25 cellular contexts compared by ENCODE assay signal in genomic region chr3:62724503-62724902, GRCh38.
"Had no signal": no experiment of that assay in that cellular context is flagged by ENCODE, and none has a peak within 500 bp of the region (broad histone marks: within the 10 kb centered on the region; RNA-seq: fewer than 3 reads in every experiment).

No MANE protein-coding gene starts in this region.

- H3K9me3 Mint-ChIP-seq: dendritic cell treated with granulocyte-macrophage colony-stimulating factor and Interleukin-4, amounts not matched to agents 40 ng/mL and 50 ng/mL, for 4 days; memory B cell; mesothelial cell of epicardium; nephron; neural progenitor cell; stimulated activated memory B cell treated with anti-CD40 and anti-IgM and Interleukin-4, amounts not matched to agents 10 μg/mL and 1 μg/mL and 100 μg/mL, for 72 hours had no signal

- ATAC-seq: left colon; left ventricle myocardium superior; lower lobe of right lung; naive thymus-derived CD4-positive, alpha-beta T cell; psoas muscle had no signal

- H3K36me3 Mint-ChIP-seq: memory B cell; mesothelial cell of epicardium; naive thymus-derived CD4-positive, alpha-beta T cell; neural progenitor cell; stimulated activated memory B cell treated with anti-CD40 and anti-IgM and Interleukin-4, amounts not matched to agents 10 μg/mL and 1 μg/mL and 100 μg/mL, for 72 hours had no signal

- H2AFZ ChIP-seq: hepatocyte, neural progenitor cell had no signal

- DNase-seq: central memory CD4-positive, alpha-beta T cell; colonic mucosa; effector CD8-positive, alpha-beta T cell; erythroblast; head of caudate nucleus; left colon; left ventricle myocardium superior; lower lobe of right lung; naive thymus-derived CD4-positive, alpha-beta T cell; ovary; psoas muscle; right cardiac atrium; sigmoid colon; stimulated activated CD4-positive, alpha-beta T cell treated with anti-CD3 and anti-CD28 coated beads, Interleukin-4, amount 100 ng/mL, for 4 hours; stimulated activated naive CD8-positive, alpha-beta T cell treated with anti-CD3 and anti-CD28 coated beads, Interleukin-15, Interleukin-2, amounts not matched to agents 100 U/mL and 50 U/mL, for 24 hours; upper lobe of left lung had no signal

- H3K9me3 ChIP-seq: colonic mucosa, lower lobe of right lung, ovary, psoas muscle, sigmoid colon, thoracic aorta, tibial nerve, upper lobe of left lung had no signal

- H3K27me3 Mint-ChIP-seq: dendritic cell treated with granulocyte-macrophage colony-stimulating factor and Interleukin-4, amounts not matched to agents 40 ng/mL and 50 ng/mL, for 4 days; memory B cell; stimulated activated memory B cell treated with anti-CD40 and anti-IgM and Interleukin-4, amounts not matched to agents 10 μg/mL and 1 μg/mL and 100 μg/mL, for 72 hours had no signal

- H3K27ac ChIP-seq: colonic mucosa, hepatocyte, lower lobe of right lung, neural progenitor cell, ovary, psoas muscle, sigmoid colon, thoracic aorta, tibial nerve, upper lobe of left lung had no signal

- H3K27ac Mint-ChIP-seq: dendritic cell treated with granulocyte-macrophage colony-stimulating factor and Interleukin-4, amounts not matched to agents 40 ng/mL and 50 ng/mL, for 4 days; memory B cell; mesothelial cell of epicardium; naive thymus-derived CD4-positive, alpha-beta T cell; nephron; stimulated activated memory B cell treated with anti-CD40 and anti-IgM and Interleukin-4, amounts not matched to agents 10 μg/mL and 1 μg/mL and 100 μg/mL, for 72 hours had no signal

- H3K4me1 Mint-ChIP-seq: memory B cell; mesothelial cell of epicardium; naive thymus-derived CD4-positive, alpha-beta T cell; stimulated activated memory B cell treated with anti-CD40 and anti-IgM and Interleukin-4, amounts not matched to agents 10 μg/mL and 1 μg/mL and 100 μg/mL, for 72 hours had no signal

- H3K27me3 ChIP-seq: colonic mucosa, neural progenitor cell, ovary, upper lobe of left lung had no signal

- H3K9ac ChIP-seq: neural progenitor cell had no signal

- H3K4me2 ChIP-seq: hepatocyte had no signal

- H3K36me3 ChIP-seq: colonic mucosa, lower lobe of right lung, neural progenitor cell, ovary, sigmoid colon, thoracic aorta, tibial nerve, upper lobe of left lung had no signal

- H3K4me3 ChIP-seq: colonic mucosa, hepatocyte, lower lobe of right lung, neural progenitor cell, ovary, psoas muscle, sigmoid colon, thoracic aorta, tibial nerve, upper lobe of left lung had no signal

- H3K4me1 ChIP-seq: colonic mucosa, lower lobe of right lung, psoas muscle, sigmoid colon, tibial nerve, upper lobe of left lung had no signal

- H3K4me3 Mint-ChIP-seq: dendritic cell treated with granulocyte-macrophage colony-stimulating factor and Interleukin-4, amounts not matched to agents 40 ng/mL and 50 ng/mL, for 4 days; memory B cell; mesothelial cell of epicardium; naive thymus-derived CD4-positive, alpha-beta T cell; nephron; neural progenitor cell; stimulated activated memory B cell treated with anti-CD40 and anti-IgM and Interleukin-4, amounts not matched to agents 10 μg/mL and 1 μg/mL and 100 μg/mL, for 72 hours had no signal

- H3K79me2 ChIP-seq: hepatocyte had no signal
